Comparison of ENCODE assay signal across 24 cellular contexts in genomic region chr18:816869-817268, GRCh38. TPM values are rescaled to one million over a fixed set of nuclear protein-coding genes. Genes with fewer than 3 reads are reported as not detected.
DNase-seq lines count a peak whose midpoint lies in the region; ATAC-seq and TF ChIP-seq lines count a peak whose summit lies in the region.
"Had no signal": no experiment of that assay in that cellular context is flagged by ENCODE, and none has a peak within 500 bp of the region (broad histone marks: within the 10 kb centered on the region; RNA-seq: fewer than 3 reads in every experiment).

No MANE protein-coding gene starts in this region.

- POLR2A ChIA-PET in activated naive CD8-positive, alpha-beta T cell treated with anti-CD3 and anti-CD28 coated beads, Interleukin-2, amount 10 ng/mL, durations not matched to agents 7 days and 5 days (lab: Charles Lee) = interaction anchor here (0.6 to 0.7 kb wide), 2 partner anchors 12 to 36 kb away, joined by 3 read pairs; no protein-coding TSS in a partner anchor
- POLR2A ChIA-PET in activated CD8-positive, alpha-beta T cell treated with anti-CD3 and anti-CD28 coated beads for 36 hours (lab: Charles Lee) = no interaction called here

- no peak for ATAC-seq in activated naive CD8-positive, alpha-beta T cell treated with anti-CD3 and anti-CD28 coated beads, Interleukin-2, amount 10 ng/mL, durations not matched to agents 7 days and 5 days (ENCODE audit: low read depth)
- ATAC-seq in activated naive CD8-positive, alpha-beta T cell treated with anti-CD3 and anti-CD28 coated beads, Interleukin-2, amount 50 U/mL, for 24 hours = no peak
- no peak for ATAC-seq in activated CD8-positive, alpha-beta T cell treated with anti-CD3 and anti-CD28 coated beads for 36 hours
- ATAC-seq: GM23338, Right ventricle myocardium inferior had no signal

- no peak for TF ChIP-seq CTCF in activated CD8-positive, alpha-beta T cell treated with anti-CD3 and anti-CD28 coated beads for 36 hours (IDR thresholded peaks at IDR 0.05)
- TF ChIP-seq CTCF in CD14-positive monocyte (IDR thresholded peaks at IDR 0.05) = no peak

- intact Hi-C loops in activated CD8-positive, alpha-beta T cell treated with anti-CD3 and anti-CD28 coated beads for 36 hours (cut with micrococcal nuclease) = no loop called here
- intact Hi-C loops in CD14-positive monocyte (cut with micrococcal nuclease) = no loop called here

- H3K9me3 Mint-ChIP-seq in activated naive CD8-positive, alpha-beta T cell treated with anti-CD3 and anti-CD28 coated beads, Interleukin-2, amount 10 ng/mL, durations not matched to agents 7 days and 5 days = no peaks in the 10 kb centered on the region
- H3K9me3 Mint-ChIP-seq in activated naive CD8-positive, alpha-beta T cell treated with anti-CD3 and anti-CD28 coated beads, Interleukin-2, amount 50 U/mL, for 24 hours = no peaks in the 10 kb centered on the region
- H3K9me3 Mint-ChIP-seq in activated CD8-positive, alpha-beta T cell treated with anti-CD3 and anti-CD28 coated beads for 36 hours = no peaks in the 10 kb centered on the region
- H3K9me3 Mint-ChIP-seq in immature natural killer cell = no peaks in the 10 kb centered on the region
- H3K9me3 Mint-ChIP-seq in CD14-positive monocyte = peaks cover 10 to 27% (median 20%) of the 10 kb centered on the region in 7 donors
- H3K9me3 Mint-ChIP-seq: CD4-positive, alpha-beta T cell; GM23338; H9 had no signal

- peaks cover 42% of the 10 kb centered on the region for H3K4me1 Mint-ChIP-seq in activated naive CD8-positive, alpha-beta T cell treated with anti-CD3 and anti-CD28 coated beads, Interleukin-2, amount 10 ng/mL, durations not matched to agents 7 days and 5 days
- peaks cover 45% of the 10 kb centered on the region for H3K4me1 Mint-ChIP-seq in activated naive CD8-positive, alpha-beta T cell treated with anti-CD3 and anti-CD28 coated beads, Interleukin-2, amount 50 U/mL, for 24 hours
- H3K4me1 Mint-ChIP-seq in activated CD8-positive, alpha-beta T cell treated with anti-CD3 and anti-CD28 coated beads for 36 hours (ENCODE audit: low read depth) = peaks cover 45% of the 10 kb centered on the region
- peaks cover 45 to 48% of the 10 kb centered on the region in 2 donors for H3K4me1 Mint-ChIP-seq in immature natural killer cell
- H3K4me1 Mint-ChIP-seq in CD14-positive monocyte = peaks cover 16% of the 10 kb centered on the region

- peaks cover 2% of the 10 kb centered on the region for H3K36me3 Mint-ChIP-seq in activated naive CD8-positive, alpha-beta T cell treated with anti-CD3 and anti-CD28 coated beads, Interleukin-2, amount 10 ng/mL, durations not matched to agents 7 days and 5 days
- H3K36me3 Mint-ChIP-seq in activated naive CD8-positive, alpha-beta T cell treated with anti-CD3 and anti-CD28 coated beads, Interleukin-2, amount 50 U/mL, for 24 hours (ENCODE audit: low read depth) = peaks cover 5% of the 10 kb centered on the region
- H3K36me3 Mint-ChIP-seq in activated CD8-positive, alpha-beta T cell treated with anti-CD3 and anti-CD28 coated beads for 36 hours (ENCODE audit: low read depth) = no peaks in the 10 kb centered on the region
- H3K36me3 Mint-ChIP-seq in immature natural killer cell = no peaks in the 10 kb centered on the region
- H3K36me3 Mint-ChIP-seq in CD14-positive monocyte = peaks cover 7 to 8% of the 10 kb centered on the region in 2 donors

- H3K27ac Mint-ChIP-seq in activated naive CD8-positive, alpha-beta T cell treated with anti-CD3 and anti-CD28 coated beads, Interleukin-2, amount 10 ng/mL, durations not matched to agents 7 days and 5 days = peak overlapping the region; percentile 42
- no peak overlapping the region for H3K27ac Mint-ChIP-seq in activated naive CD8-positive, alpha-beta T cell treated with anti-CD3 and anti-CD28 coated beads, Interleukin-2, amount 50 U/mL, for 24 hours
- H3K27ac Mint-ChIP-seq in activated CD8-positive, alpha-beta T cell treated with anti-CD3 and anti-CD28 coated beads for 36 hours = peak overlapping the region; percentile 6
- H3K27ac Mint-ChIP-seq in immature natural killer cell (peak overlapping the region; percentile 31 to 99 (median 86)), CD14-positive monocyte (no peak overlapping the region)
- H3K27ac Mint-ChIP-seq: CD4-positive, alpha-beta T cell; GM23338; H9 had no signal

- CTCF ChIA-PET in activated CD8-positive, alpha-beta T cell treated with anti-CD3 and anti-CD28 coated beads for 36 hours (lab: Charles Lee) = interaction anchor here (1.3 to 7.1 kb wide), 5 partner anchors 9 to 104 kb away, joined by 3 to 98 read pairs (median 4); partner anchors contain the start of gene ENOSF1

- H3K4me3 Mint-ChIP-seq in activated naive CD8-positive, alpha-beta T cell treated with anti-CD3 and anti-CD28 coated beads, Interleukin-2, amount 10 ng/mL, durations not matched to agents 7 days and 5 days = no peak overlapping the region
- no peak overlapping the region for H3K4me3 Mint-ChIP-seq in activated naive CD8-positive, alpha-beta T cell treated with anti-CD3 and anti-CD28 coated beads, Interleukin-2, amount 50 U/mL, for 24 hours
- no peak overlapping the region for H3K4me3 Mint-ChIP-seq in activated CD8-positive, alpha-beta T cell treated with anti-CD3 and anti-CD28 coated beads for 36 hours
- peak overlapping the region in 1 of 5 donors; percentile 34 for H3K4me3 Mint-ChIP-seq in immature natural killer cell
- peak overlapping the region in 1 of 2 donors; percentile 65 for H3K4me3 Mint-ChIP-seq in CD14-positive monocyte
- H3K4me3 Mint-ChIP-seq: CD4-positive, alpha-beta T cell; GM23338; H9 had no signal

- H3K27me3 Mint-ChIP-seq in activated naive CD8-positive, alpha-beta T cell treated with anti-CD3 and anti-CD28 coated beads, Interleukin-2, amount 10 ng/mL, durations not matched to agents 7 days and 5 days = no peaks in the 10 kb centered on the region
- H3K27me3 Mint-ChIP-seq in activated naive CD8-positive, alpha-beta T cell treated with anti-CD3 and anti-CD28 coated beads, Interleukin-2, amount 50 U/mL, for 24 hours = peaks cover 14% of the 10 kb centered on the region
- H3K27me3 Mint-ChIP-seq in activated CD8-positive, alpha-beta T cell treated with anti-CD3 and anti-CD28 coated beads for 36 hours = peaks cover 2% of the 10 kb centered on the region
- H3K27me3 Mint-ChIP-seq in immature natural killer cell (ENCODE audit: low read depth in 3 of 3) = peaks cover 7 to 11% (median 9%) of the 10 kb centered on the region in 3 donors
- H3K27me3 Mint-ChIP-seq in CD14-positive monocyte (ENCODE audit: low read depth in 3 of 3) = peaks cover 75 to 91% (median 82%) of the 10 kb centered on the region in 3 donors
- H3K27me3 Mint-ChIP-seq: CD4-positive, alpha-beta T cell had no signal

- no peak for DNase-seq in activated naive CD8-positive, alpha-beta T cell treated with anti-CD3 and anti-CD28 coated beads, Interleukin-2, amount 10 ng/mL, durations not matched to agents 7 days and 5 days
- DNase-seq in activated naive CD8-positive, alpha-beta T cell treated with anti-CD3 and anti-CD28 coated beads, Interleukin-2, amount 50 U/mL, for 24 hours = no peak
- no peak for DNase-seq in activated CD8-positive, alpha-beta T cell treated with anti-CD3 and anti-CD28 coated beads for 36 hours
- DNase-seq in immature natural killer cell (no peak), DMS79 (lab: John Stamatoyannopoulos, UW) (no peak), GM19240 (ENCODE audit: insufficient read length, low spot score) (no peak), CD14-positive monocyte (ENCODE audit: low spot score) (no peak)
- DNase-seq: CD4-positive, alpha-beta T cell; EL; GF-D8; H9; KBM-7; MG63; NCI-H1105 treated with DMSO at 0.1 percent for 48 hours; NCI-H146; NCI-H1930; NCI-H446; NCI-H526; NCI-H82; NK-92 treated with Interleukin-12 subunit alpha and Interleukin-12 subunit beta, amount 100 ng/mL, for 24 hours; PC-9; SJCRH30 had no signal

RNA-seq across cellular contexts. Expression of gene YES1, which starts 4.8 kb away (rescaled TPM):
- total RNA-seq in activated naive CD8-positive, alpha-beta T cell treated with anti-CD3 and anti-CD28 coated beads, Interleukin-2, amount 10 ng/mL, durations not matched to agents 7 days and 5 days = 10 to 100 TPM; 18.0 to 22.0 TPM
- total RNA-seq in activated CD8-positive, alpha-beta T cell treated with anti-CD3 and anti-CD28 coated beads for 36 hours = 10 to 100 TPM; 38.8 to 40.0 TPM
- polyA plus RNA-seq in immature natural killer cell (10 to 100 TPM in 1 of 3 donors, 1 to 10 TPM in 2; 2.0 to 11.6 (median 7.0) TPM), CD14-positive monocyte (not detected)

Comparison
In these comparisons a context has a peak if more than half of its experiments do, and no peak if none do; other contexts are left out.
1. H3K27ac Mint-ChIP-seq: peak in activated naive CD8-positive, alpha-beta T cell treated with anti-CD3 and anti-CD28 coated beads, Interleukin-2, amount 10 ng/mL, durations not matched to agents 7 days and 5 days (single experiment), activated CD8-positive, alpha-beta T cell treated with anti-CD3 and anti-CD28 coated beads for 36 hours (single experiment) and immature natural killer cell (6 of 6); none in activated naive CD8-positive, alpha-beta T cell treated with anti-CD3 and anti-CD28 coated beads, Interleukin-2, amount 50 U/mL, for 24 hours (single experiment) and CD14-positive monocyte (0 of 7).